ENCODE assay signal across 8 cellular contexts in genomic region chr17:38728290-38728831, GRCh38.
A peak's percentile ranks its signal among the peaks of the same experiment; 100 is the strongest.
DNase-seq lines count a peak whose midpoint lies in the region; ATAC-seq and TF ChIP-seq lines count a peak whose summit lies in the region.

No MANE protein-coding gene starts in this region.

- no peaks in the 10 kb centered on the region for H3K9me3 ChIP-seq in DND-41 (ENCODE audit: insufficient read depth, low read length, severe bottlenecking)

- ATAC-seq in DND-41 (ENCODE audit: insufficient read depth, low read depth) (peak; percentile 72), HG03469 (IDR thresholded peaks at IDR 0.05; ENCODE audit: unreplicated experiment) (no peak), GM21526 (IDR thresholded peaks at IDR 0.05; ENCODE audit: low FRiP score, unreplicated experiment) (no peak), GM21447 (IDR thresholded peaks at IDR 0.05; ENCODE audit: unreplicated experiment) (no peak)

- no peaks in the 10 kb centered on the region for H3K27me3 ChIP-seq in DND-41 (ENCODE audit: insufficient read depth, low read length, poor library complexity)

- H3K4me3 ChIP-seq in DND-41 (ENCODE audit: low read depth in 1 of 2, low read length in 2 of 2): peak overlapping the region in 1 of 2 experiments; percentile 41; a peak in 2 of 4 replicates

- peaks cover 39% of the 10 kb centered on the region for H3K79me2 ChIP-seq in DND-41 (ENCODE audit: insufficient read depth, low read length)

- H4K20me1 ChIP-seq in DND-41 (ENCODE audit: insufficient read depth, low read length): peaks cover 11% of the 10 kb centered on the region

- peak overlapping the region; percentile 84 for H3K4me2 ChIP-seq in DND-41 (ENCODE audit: insufficient read depth, low read length)

- H2AFZ ChIP-seq in DND-41 (ENCODE audit: low read depth, low read length): peak overlapping the region; percentile 44

- DNase-seq in DND-41 (peak; percentile 94), T follicular helper cell (ENCODE audit: low read depth) (peak; percentile 64), amniotic stem cell (lab: John Stamatoyannopoulos, UW) (no peak)
- DNase-seq in activated naive CD4-positive, alpha-beta T cell treated with Interleukin-2 at 50 U/mL for 16 hours: peak; percentile 65
- DNase-seq in stimulated activated CD4-positive, alpha-beta T cell treated with anti-CD3 and anti-CD28 coated beads, Interleukin-15, amount 100 ng/mL, for 24 hours: peak; percentile 61

- peak overlapping the region; percentile 98 for H3K27ac ChIP-seq in DND-41 (ENCODE audit: low read length)

- TF ChIP-seq CTCF in DND-41 (IDR thresholded peaks at IDR 0.05; ENCODE audit: borderline replicate concordance, extremely low read depth, low read length, poor library complexity, severe bottlenecking): no peak

- H3K36me3 ChIP-seq in DND-41 (ENCODE audit: insufficient read depth, low read length): peaks cover 43% of the 10 kb centered on the region

- H3K4me1 ChIP-seq in DND-41 (ENCODE audit: insufficient read depth, low read length): peaks cover 85% of the 10 kb centered on the region

- H3K9ac ChIP-seq in DND-41 (ENCODE audit: low read depth, low read length): peak overlapping the region; percentile 74
